In genomic region chr10:114283535-114283934, GRCh38 we compare ENCODE assay signal across 27 cellular contexts. TPM values are rescaled to one million over a fixed set of nuclear protein-coding genes. Genes with fewer than 3 reads are reported as not detected.
"Had no signal": no experiment of that assay in that cellular context is flagged by ENCODE, and none has a peak within 500 bp of the region (broad histone marks: within the 10 kb centered on the region; RNA-seq: fewer than 3 reads in every experiment).

No MANE protein-coding gene starts in this region.

- H3K27ac ChIP-seq: RWPE1 had no signal

- H3K4me2 ChIP-seq: SK-N-SH had no signal

- H3K9me3 ChIP-seq: SK-N-SH had no signal

- H3K9ac ChIP-seq: SK-N-SH had no signal

- DNase-seq: KBM-7; MV-4-11; NCI-H1048; NCI-H1105; NCI-H1417; NCI-H1436 treated with DMSO at 0.1 percent for 48 hours; NCI-H1694 treated with DMSO at 0.1 percent for 48 hours; NCI-H2029; NCI-H2081 treated with DMSO at 0.1 percent for 48 hours; NCI-H2171; NCI-H226; NCI-H446; NCI-H510A; NCI-H524 treated with DMSO at 0.1 percent for 48 hours; NCI-H69; NCI-H774; NK-92 treated with Interleukin-12 subunit alpha and Interleukin-12 subunit beta, amount 100 ng/mL, for 24 hours; PC-3; SHP77; SK-N-SH; SW 1271 had no signal

- ATAC-seq: Panc1, PC-3 had no signal

RNA-seq across cellular contexts. Expression of gene VWA2, which starts 44.5 kb away (rescaled TPM):
- total RNA-seq: LHCN-M2, MCF 10A, OCI-LY7, PC-3, SK-MEL-5 had no signal
- polyA plus RNA-seq: SK-N-SH had no signal
